In the genomic region with DNA sequence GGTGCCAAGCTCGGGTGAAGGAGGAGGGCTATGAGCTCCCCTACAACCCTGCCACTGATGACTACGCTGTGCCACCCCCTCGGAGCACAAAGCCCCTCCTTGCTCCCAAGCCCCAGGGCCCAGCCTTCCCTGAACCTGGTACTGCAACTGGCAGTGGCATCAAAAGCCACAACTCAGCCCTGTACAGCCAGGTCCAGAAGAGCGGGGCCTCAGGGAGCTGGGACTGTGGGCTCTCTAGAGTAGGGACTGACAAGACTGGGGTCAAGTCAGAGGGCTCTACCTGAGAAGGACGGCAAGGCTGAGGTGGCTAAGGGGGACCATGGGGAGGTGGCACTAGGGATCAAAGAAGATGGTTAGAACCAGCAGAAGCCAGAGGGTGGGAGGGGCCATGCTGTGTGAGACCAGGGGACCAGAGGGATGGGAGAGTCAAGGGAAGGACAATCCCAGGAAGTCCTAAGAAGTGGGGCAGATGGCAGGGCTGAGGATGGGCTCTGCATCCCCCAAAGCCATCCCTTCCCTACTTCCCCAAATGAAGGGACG, we compare ENCODE assay signal across 22 cellular contexts. TPM values are rescaled to one million over a fixed set of nuclear protein-coding genes. Genes with fewer than 3 reads are reported as not detected.
DNase-seq lines count a peak whose midpoint lies in the region; ATAC-seq and TF ChIP-seq lines count a peak whose summit lies in the region.
"Had no signal": no experiment of that assay in that cellular context is flagged by ENCODE, and none has a peak within 500 bp of the region (broad histone marks: within the 10 kb centered on the region; RNA-seq: fewer than 3 reads in every experiment).

No MANE protein-coding gene starts in this region.

- no peak for ATAC-seq in activated CD8-positive, alpha-beta T cell treated with anti-CD3 and anti-CD28 coated beads, Interleukin-2, amount 10 ng/mL, durations not matched to agents 7 days and 5 days
- ATAC-seq in activated CD8-positive, alpha-beta T cell treated with anti-CD3 and anti-CD28 coated beads for 36 hours = no peak
- ATAC-seq: naive thymus-derived CD4-positive, alpha-beta T cell had no signal

- peak overlapping the region; percentile 97 for H3K9ac ChIP-seq in Loucy (ENCODE audit: low read depth, low read length, poor library complexity, severe bottlenecking)
- peak overlapping the region; percentile 9 for H3K9ac ChIP-seq in neuronal stem cell (ENCODE audit: low read depth, low read length, poor library complexity)
- H3K9ac ChIP-seq: SK-N-SH had no signal

- peak overlapping the region; percentile 95 for H3K4me3 Mint-ChIP-seq in activated CD8-positive, alpha-beta T cell treated with anti-CD3 and anti-CD28 coated beads, Interleukin-2, amount 10 ng/mL, durations not matched to agents 7 days and 5 days
- no peak overlapping the region for H3K4me3 Mint-ChIP-seq in activated CD8-positive, alpha-beta T cell treated with anti-CD3 and anti-CD28 coated beads for 36 hours

- peaks cover 9% of the 10 kb centered on the region for H4K20me1 ChIP-seq in Loucy (ENCODE audit: insufficient read depth, low read length, poor library complexity, severe bottlenecking)

- H3K4me2 ChIP-seq in Loucy (ENCODE audit: low read depth, low read length, poor library complexity, severe bottlenecking) = peak overlapping the region; percentile 13
- H3K4me2 ChIP-seq in neuronal stem cell (ENCODE audit: insufficient read depth, low read length, poor library complexity, severe bottlenecking) = no peak overlapping the region
- H3K4me2 ChIP-seq: smooth muscle cell had no signal

- H2AFZ ChIP-seq in Loucy (ENCODE audit: low read length) = no peak overlapping the region
- H2AFZ ChIP-seq in neuronal stem cell (ENCODE audit: low read length) = no peak overlapping the region

- CTCF ChIA-PET in activated CD8-positive, alpha-beta T cell treated with anti-CD3 and anti-CD28 coated beads, Interleukin-2, amount 10 ng/mL, durations not matched to agents 7 days and 5 days (lab: Charles Lee) = interaction anchor here (1.3 to 3.9 kb wide), 3 partner anchors 12 to 49 kb away, joined by 3 to 17 read pairs (median 4); a partner anchor contains a TSS
- CTCF ChIA-PET in activated CD8-positive, alpha-beta T cell treated with anti-CD3 and anti-CD28 coated beads for 36 hours (lab: Charles Lee) = interaction anchor here (0.7 to 2.6 kb wide), 3 partner anchors 14 to 74 kb away, joined by 3 to 11 read pairs (median 3); a partner anchor contains a TSS

- TF ChIP-seq CTCF in activated CD8-positive, alpha-beta T cell treated with anti-CD3 and anti-CD28 coated beads for 36 hours (IDR thresholded peaks at IDR 0.05) = no peak
- TF ChIP-seq CTCF in Loucy (conservative IDR thresholded peaks at IDR 0.05; ENCODE audit: low read length) (no peak), uterus (IDR thresholded peaks at IDR 0.05) (no peak)

- H2BK15ac ChIP-seq in neuronal stem cell (ENCODE audit: low read length) = no peak overlapping the region

- H4K91ac ChIP-seq in neuronal stem cell (ENCODE audit: low read depth, low read length, poor library complexity) = no peak overlapping the region

- WGBS in neuronal stem cell (ENCODE audit: extremely low coverage in 2 of 2, insufficient read length in 2 of 2, insufficient replicate concordance in 1 of 2), 2 donors = no CpG with 5 or more reads among the region's 6 CpGs

- H2AK5ac ChIP-seq in neuronal stem cell (ENCODE audit: low read depth, low read length) = no peak overlapping the region

- peaks cover 23% of the 10 kb centered on the region for H3K36me3 Mint-ChIP-seq in activated CD8-positive, alpha-beta T cell treated with anti-CD3 and anti-CD28 coated beads, Interleukin-2, amount 10 ng/mL, durations not matched to agents 7 days and 5 days (ENCODE audit: low read depth)
- H3K36me3 Mint-ChIP-seq in activated CD8-positive, alpha-beta T cell treated with anti-CD3 and anti-CD28 coated beads for 36 hours (ENCODE audit: low read depth) = peaks cover 7% of the 10 kb centered on the region

- H3K27me3 ChIP-seq in Loucy (ENCODE audit: insufficient read depth, low read length, poor library complexity, severe bottlenecking) (no peaks in the 10 kb centered on the region), neuronal stem cell (ENCODE audit: control insufficient read depth in 3 of 3, insufficient read depth in 3 of 3, low read depth in 1 of 3, low read length in 3 of 3) (peaks cover 4 to 46% (median 13%) of the 10 kb centered on the region in 3 experiments), uterus (no peaks in the 10 kb centered on the region)

- H3K23ac ChIP-seq in neuronal stem cell (ENCODE audit: low read depth, low read length, poor library complexity) = no peak overlapping the region

- intact Hi-C loops in activated CD8-positive, alpha-beta T cell treated with anti-CD3 and anti-CD28 coated beads for 36 hours (cut with micrococcal nuclease) = no loop called here
- intact Hi-C loops in uterus (cut with DNase I; ENCODE audit: low total_unique reads) = no loop called here

- no peak overlapping the region for H2BK12ac ChIP-seq in neuronal stem cell (ENCODE audit: low read length)

- POLR2A ChIA-PET in activated CD8-positive, alpha-beta T cell treated with anti-CD3 and anti-CD28 coated beads, Interleukin-2, amount 10 ng/mL, durations not matched to agents 7 days and 5 days (lab: Charles Lee) = interaction anchor here (2.2 to 2.3 kb wide), 2 partner anchors 10 to 26 kb away, joined by 7 to 13 read pairs; no protein-coding TSS in a partner anchor
- POLR2A ChIA-PET in activated CD8-positive, alpha-beta T cell treated with anti-CD3 and anti-CD28 coated beads for 36 hours (lab: Charles Lee) = interaction anchor here (0.6 to 1.9 kb wide), 2 partner anchors 10 to 22 kb away, joined by 4 to 8 read pairs; no protein-coding TSS in a partner anchor

- no peak overlapping the region for H3K4ac ChIP-seq in neuronal stem cell (ENCODE audit: low read length)

- H3K36me3 ChIP-seq in Loucy (ENCODE audit: insufficient read depth, low read length) = no peaks in the 10 kb centered on the region
- peaks cover 10 to 20% of the 10 kb centered on the region in 2 donors for H3K36me3 ChIP-seq in neuronal stem cell (replicated peaks in 1 of 2; ENCODE audit: control insufficient read depth in 2 of 2, insufficient read depth in 2 of 2, low read length in 2 of 2)
- no peaks in the 10 kb centered on the region for H3K36me3 ChIP-seq in uterus

- no peak for TF ChIP-seq POLR2A in uterus (IDR thresholded peaks at IDR 0.05)

- H3K9me3 ChIP-seq in Loucy (ENCODE audit: insufficient read depth, low read depth, low read length) = no peaks in the 10 kb centered on the region
- H3K9me3 ChIP-seq in neuronal stem cell (replicated peaks in 1 of 2; ENCODE audit: control insufficient read depth in 2 of 2, insufficient read depth in 1 of 2, low read depth in 1 of 2, low read length in 2 of 2) = no peaks in the 10 kb centered on the region
- H3K9me3 ChIP-seq in uterus = no peaks in the 10 kb centered on the region
- H3K9me3 ChIP-seq: esophagus muscularis mucosa, SK-N-SH had no signal

- no peak overlapping the region for H2BK120ac ChIP-seq in neuronal stem cell (ENCODE audit: low read depth, low read length)

- peaks cover 26% of the 10 kb centered on the region for H3K79me2 ChIP-seq in Loucy (ENCODE audit: insufficient read depth, low read length)

- H4K8ac ChIP-seq in neuronal stem cell (ENCODE audit: low read depth, low read length) = no peak overlapping the region

- H3K9me2 ChIP-seq in Loucy (replicated peaks; ENCODE audit: low read depth, low read length) = no peaks in the 10 kb centered on the region
- H3K9me2 ChIP-seq: SK-N-SH had no signal

- H3K4me3 ChIP-seq in Loucy (ENCODE audit: low read length, poor library complexity, severe bottlenecking) (no peak overlapping the region), neuronal stem cell (ENCODE audit: low read length in 2 of 2) (no peak overlapping the region), uterus (no peak overlapping the region)
- H3K4me3 ChIP-seq: esophagus muscularis mucosa, smooth muscle cell had no signal

- peaks cover 12% of the 10 kb centered on the region for H3K27me3 Mint-ChIP-seq in activated CD8-positive, alpha-beta T cell treated with anti-CD3 and anti-CD28 coated beads, Interleukin-2, amount 10 ng/mL, durations not matched to agents 7 days and 5 days (ENCODE audit: low read depth)
- H3K27me3 Mint-ChIP-seq in activated CD8-positive, alpha-beta T cell treated with anti-CD3 and anti-CD28 coated beads for 36 hours = peaks cover 20% of the 10 kb centered on the region

- no peaks in the 10 kb centered on the region for H3F3A ChIP-seq in Loucy (ENCODE audit: low read depth)

- no peaks in the 10 kb centered on the region for H3K9me3 Mint-ChIP-seq in activated CD8-positive, alpha-beta T cell treated with anti-CD3 and anti-CD28 coated beads, Interleukin-2, amount 10 ng/mL, durations not matched to agents 7 days and 5 days (ENCODE audit: insufficient read depth)
- no peaks in the 10 kb centered on the region for H3K9me3 Mint-ChIP-seq in activated CD8-positive, alpha-beta T cell treated with anti-CD3 and anti-CD28 coated beads for 36 hours
- H3K9me3 Mint-ChIP-seq: naive thymus-derived CD4-positive, alpha-beta T cell had no signal

- H2BK5ac ChIP-seq in neuronal stem cell (ENCODE audit: low read length) = no peak overlapping the region

- H3K14ac ChIP-seq in neuronal stem cell (ENCODE audit: low read length) = no peak overlapping the region

- no peak overlapping the region for H3K27ac Mint-ChIP-seq in activated CD8-positive, alpha-beta T cell treated with anti-CD3 and anti-CD28 coated beads, Interleukin-2, amount 10 ng/mL, durations not matched to agents 7 days and 5 days
- no peak overlapping the region for H3K27ac Mint-ChIP-seq in activated CD8-positive, alpha-beta T cell treated with anti-CD3 and anti-CD28 coated beads for 36 hours

- H3K79me1 ChIP-seq in neuronal stem cell (ENCODE audit: low read depth, low read length) = peaks cover 3% of the 10 kb centered on the region

- H3K18ac ChIP-seq in neuronal stem cell (ENCODE audit: low read length) = no peak overlapping the region

- H3K4me1 Mint-ChIP-seq in activated CD8-positive, alpha-beta T cell treated with anti-CD3 and anti-CD28 coated beads, Interleukin-2, amount 10 ng/mL, durations not matched to agents 7 days and 5 days (ENCODE audit: low read depth) = peaks cover 53% of the 10 kb centered on the region
- peaks cover 20% of the 10 kb centered on the region for H3K4me1 Mint-ChIP-seq in activated CD8-positive, alpha-beta T cell treated with anti-CD3 and anti-CD28 coated beads for 36 hours (ENCODE audit: low read depth)

- DNase-seq in activated CD8-positive, alpha-beta T cell treated with anti-CD3 and anti-CD28 coated beads, Interleukin-2, amount 10 ng/mL, durations not matched to agents 7 days and 5 days = no peak
- no peak for DNase-seq in activated CD8-positive, alpha-beta T cell treated with anti-CD3 and anti-CD28 coated beads for 36 hours
- no peak for DNase-seq in neuronal stem cell (ENCODE audit: low spot score)
- no peak for DNase-seq in NCI-H1092 (lab: John Stamatoyannopoulos, UW)
- DNase-seq in uterus = no peak
- DNase-seq: activated naive CD4-positive, alpha-beta T cell treated with anti-CD3 and anti-CD28 coated beads, Interleukin-2, amount 50 U/mL, for 16 hours; C1 segment of cervical spinal cord; DMS153; effector memory CD4-positive, alpha-beta T cell; GDM1; H7; mesenchymal stem cell; naive thymus-derived CD4-positive, alpha-beta T cell; NCI-H1105; NCI-H524; SK-N-SH; stimulated activated CD4-positive, alpha-beta T cell treated with anti-CD3 and anti-CD28 coated beads, Interleukin-4, amount 100 ng/mL, for 1 hour; T1000 had no signal

- peaks cover 42% of the 10 kb centered on the region for H3K4me1 ChIP-seq in Loucy (ENCODE audit: insufficient read depth, low read length, poor library complexity, severe bottlenecking)
- peaks cover 9 to 15% of the 10 kb centered on the region in 2 donors for H3K4me1 ChIP-seq in neuronal stem cell (ENCODE audit: control insufficient read depth in 2 of 2, insufficient read depth in 1 of 2, low read depth in 1 of 2, low read length in 2 of 2)
- peaks cover 0 to 12% of the 10 kb centered on the region in 2 donors for H3K4me1 ChIP-seq in uterus

- H3K27ac ChIP-seq in neuronal stem cell (replicated peaks; ENCODE audit: low read length) = no peak overlapping the region
- no peak overlapping the region for H3K27ac ChIP-seq in uterus
- H3K27ac ChIP-seq: esophagus muscularis mucosa had no signal

RNA-seq across cellular contexts. Expression of a gene that starts 2.4 kb away (rescaled TPM):
- 10 to 100 TPM; 32.4 to 35.9 TPM for total RNA-seq in activated CD8-positive, alpha-beta T cell treated with anti-CD3 and anti-CD28 coated beads, Interleukin-2, amount 10 ng/mL, durations not matched to agents 7 days and 5 days
- 10 to 100 TPM; 15.0 to 16.6 TPM for total RNA-seq in activated CD8-positive, alpha-beta T cell treated with anti-CD3 and anti-CD28 coated beads for 36 hours
- 11.5 TPM for polyA plus RNA-seq in neuronal stem cell (2013, experiment 1 of 2)
- 11.2 TPM for polyA plus RNA-seq in neuronal stem cell (2013, experiment 2 of 2)
- 10 to 100 TPM in 3 of 4 donors, under 1 TPM in 1; 0.29 to 85.0 (median 13.8) TPM for total RNA-seq in uterus

RNA-seq across cellular contexts. Expression of a gene that starts 3.2 kb away (rescaled TPM):
- total RNA-seq in activated CD8-positive, alpha-beta T cell treated with anti-CD3 and anti-CD28 coated beads, Interleukin-2, amount 10 ng/mL, durations not matched to agents 7 days and 5 days = under 1 TPM; 0.21 to 0.23 TPM
- under 1 TPM; 0.38 to 0.60 TPM for total RNA-seq in activated CD8-positive, alpha-beta T cell treated with anti-CD3 and anti-CD28 coated beads for 36 hours
- 16.9 TPM for polyA plus RNA-seq in neuronal stem cell (2013, experiment 1 of 2)
- polyA plus RNA-seq in neuronal stem cell (2013, experiment 2 of 2) = 16.9 TPM
- total RNA-seq in uterus = 10 to 100 TPM in 3 of 4 donors, 1 to 10 TPM in 1; 9.5 to 26.5 (median 17.5) TPM

RNA-seq across cellular contexts. Expression of a gene that starts 27.2 kb away (rescaled TPM):
- 10 to 100 TPM; 48.0 to 49.4 TPM for total RNA-seq in activated CD8-positive, alpha-beta T cell treated with anti-CD3 and anti-CD28 coated beads, Interleukin-2, amount 10 ng/mL, durations not matched to agents 7 days and 5 days
- total RNA-seq in activated CD8-positive, alpha-beta T cell treated with anti-CD3 and anti-CD28 coated beads for 36 hours = 10 to 100 TPM; 42.0 to 45.0 TPM
- polyA plus RNA-seq in neuronal stem cell (2013, experiment 1 of 2) = 24.3 TPM
- polyA plus RNA-seq in neuronal stem cell (2013, experiment 2 of 2) = 25.7 TPM
- 10 to 100 TPM; 13.1 to 40.1 (median 33.9) TPM for total RNA-seq in uterus

RNA-seq across cellular contexts. Expression of a gene that starts 27.4 kb away (rescaled TPM):
- total RNA-seq in activated CD8-positive, alpha-beta T cell treated with anti-CD3 and anti-CD28 coated beads, Interleukin-2, amount 10 ng/mL, durations not matched to agents 7 days and 5 days = 100 to 1,000 TPM; 119 to 123 TPM
- total RNA-seq in activated CD8-positive, alpha-beta T cell treated with anti-CD3 and anti-CD28 coated beads for 36 hours = 10 to 100 TPM; 90.8 to 92.7 TPM
- 65.9 TPM for polyA plus RNA-seq in neuronal stem cell (2013, experiment 1 of 2)
- 64.5 TPM for polyA plus RNA-seq in neuronal stem cell (2013, experiment 2 of 2)
- total RNA-seq in uterus = 10 to 100 TPM; 62.8 to 87.0 (median 70.7) TPM

RNA-seq across cellular contexts. Expression of a gene that starts 30.9 kb away (rescaled TPM):
- total RNA-seq in activated CD8-positive, alpha-beta T cell treated with anti-CD3 and anti-CD28 coated beads, Interleukin-2, amount 10 ng/mL, durations not matched to agents 7 days and 5 days = under 1 TPM; 0.18 TPM
- under 1 TPM; 0.50 to 0.96 TPM for total RNA-seq in activated CD8-positive, alpha-beta T cell treated with anti-CD3 and anti-CD28 coated beads for 36 hours
- polyA plus RNA-seq in neuronal stem cell (2013, experiment 1 of 2) = 0.17 TPM
- polyA plus RNA-seq in neuronal stem cell (2013, experiment 2 of 2) = 0.18 TPM
- total RNA-seq in uterus = not detected
- total RNA-seq: esophagus muscularis mucosa, pulmonary artery endothelial cell had no signal
- polyA plus RNA-seq: naive thymus-derived CD4-positive, alpha-beta T cell; smooth muscle cell had no signal

Comparison
In these comparisons a context has a peak if more than half of its experiments do, and no peak if none do; other contexts are left out.
1. RNA of a gene that starts 3.2 kb away (total RNA-seq): 9.5 to 26.5 TPM in uterus; 0.38 to 0.60 TPM in activated CD8-positive, alpha-beta T cell treated with anti-CD3 and anti-CD28 coated beads for 36 hours and 0.21 to 0.23 TPM in activated CD8-positive, alpha-beta T cell treated with anti-CD3 and anti-CD28 coated beads, Interleukin-2, amount 10 ng/mL, durations not matched to agents 7 days and 5 days; every median in the first group is over 4 times any median in the second.